In the genomic region with DNA sequence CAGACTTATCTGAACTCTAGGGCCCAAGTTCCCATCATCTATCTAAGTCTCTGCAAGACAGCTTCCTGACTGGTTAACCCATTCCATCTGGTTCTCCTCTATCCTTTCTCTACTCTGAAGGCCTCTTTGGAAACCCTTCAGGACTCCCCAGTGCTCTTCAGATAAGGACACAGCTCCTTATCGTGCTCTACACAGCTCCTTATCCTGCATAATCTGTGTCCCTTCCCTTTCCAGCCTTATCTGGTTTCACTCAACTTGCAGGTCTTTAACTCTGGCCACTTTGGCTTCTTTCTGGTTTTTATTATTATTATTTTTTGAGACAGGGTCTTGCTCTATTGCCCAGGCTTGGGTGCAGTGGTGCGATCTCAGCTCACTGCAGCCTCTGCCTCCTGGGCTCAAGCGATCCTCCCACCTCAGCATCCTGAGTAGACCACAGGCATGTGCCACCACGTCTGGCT, we compare ENCODE assay signal across 35 cellular contexts. TPM values are rescaled to one million over a fixed set of nuclear protein-coding genes. Genes with fewer than 3 reads are reported as not detected.
"Had no signal": no experiment of that assay in that cellular context is flagged by ENCODE, and none has a peak within 500 bp of the region (broad histone marks: within the 10 kb centered on the region; RNA-seq: fewer than 3 reads in every experiment).

No MANE protein-coding gene starts in this region.

- H3K36me3 Mint-ChIP-seq: type B pancreatic cell had no signal

- H3K4me3 ChIP-seq: esophagus muscularis mucosa, lower lobe of right lung, right lobe of liver, skin epidermis, thoracic aorta, vagina had no signal

- DNase-seq: activated CD4-positive, alpha-beta T cell treated with anti-CD3 and anti-CD28 coated beads for 4 hours; activated CD4-positive, alpha-beta T cell treated with anti-CD3 and anti-CD28 coated beads, Interleukin-2, amount 50 U/mL, for 4 hours; activated CD4-positive, CD25-positive, alpha-beta regulatory T cell; activated effector memory CD4-positive, alpha-beta T cell treated with anti-CD3 and anti-CD28 coated beads, Interleukin-2, amount 50 U/mL, for 16 hours; activated naive CD4-positive, alpha-beta T cell treated with anti-CD3 and anti-CD28 coated beads for 36 hours; activated naive CD8-positive, alpha-beta T cell treated with anti-CD3 and anti-CD28 coated beads, Interleukin-2, amount 10 ng/mL, durations not matched to agents 7 days and 5 days; amniotic stem cell; brain microvascular endothelial cell; endodermal cell; foreskin keratinocyte; kidney glomerular epithelial cell; lower lobe of right lung; right lobe of liver; stimulated activated CD4-positive, alpha-beta T cell treated with anti-CD3 and anti-CD28 coated beads, Interleukin-4, amount 100 ng/mL, for 24 hours; SW 1271; T-helper 9 cell had no signal

- H3K4me1 ChIP-seq: right lobe of liver had no signal

- H3K27me3 Mint-ChIP-seq: activated naive CD8-positive, alpha-beta T cell treated with anti-CD3 and anti-CD28 coated beads, Interleukin-2, amount 10 ng/mL, durations not matched to agents 7 days and 5 days; dendritic cell treated with granulocyte-macrophage colony-stimulating factor and Interleukin-4, amounts not matched to agents 40 ng/mL and 50 ng/mL, for 4 days; stimulated activated naive CD8-positive, alpha-beta T cell treated with anti-CD3 and anti-CD28 coated beads, Interleukin-15, Interleukin-2, amounts not matched to agents 100 ng/mL and 50 ng/mL, for 24 hours; type B pancreatic cell had no signal

- H3K36me3 ChIP-seq: brain microvascular endothelial cell, lower lobe of right lung, right lobe of liver, thoracic aorta, vagina had no signal

- H3K27ac Mint-ChIP-seq: activated naive CD4-positive, alpha-beta T cell treated with anti-CD3 and anti-CD28 coated beads for 36 hours; activated T-helper 1 cell treated with anti-CD3 and anti-CD28 coated beads, Interleukin-12 subunit alpha, Interleukin-12 subunit beta, Interleukin-2, Interleukin-4 antibody, amounts not matched to agents 30 ng/mL and 10 ng/mL and 1 ng/mL, durations not matched to agents 14 hours and 24 hours and 36 hours; dendritic cell treated with granulocyte-macrophage colony-stimulating factor and Interleukin-4, amounts not matched to agents 40 ng/mL and 50 ng/mL, for 4 days; endodermal cell; stimulated activated effector memory CD8-positive, alpha-beta T cell treated with anti-CD3 and anti-CD28 coated beads, Interleukin-12 subunit alpha, Interleukin-12 subunit beta, amount 100 ng/mL, for 72 hours; stimulated activated naive CD8-positive, alpha-beta T cell treated with anti-CD3 and anti-CD28 coated beads, Interleukin-15, Interleukin-2, amounts not matched to agents 100 ng/mL and 50 ng/mL, for 24 hours; T-helper 1 cell treated with Interleukin-12 subunit alpha and Interleukin-12 subunit beta and Interleukin-4 antibody, amounts not matched to agents 30 μg/mL and 1 μg/mL, for 36 hours; type B pancreatic cell had no signal

- H3K9me3 Mint-ChIP-seq: activated naive CD4-positive, alpha-beta T cell treated with anti-CD3 and anti-CD28 coated beads for 36 hours; activated naive CD8-positive, alpha-beta T cell treated with anti-CD3 and anti-CD28 coated beads, Interleukin-2, amount 10 ng/mL, durations not matched to agents 7 days and 5 days; activated T-helper 1 cell treated with anti-CD3 and anti-CD28 coated beads, Interleukin-12 subunit alpha, Interleukin-12 subunit beta, Interleukin-2, Interleukin-4 antibody, amounts not matched to agents 30 ng/mL and 10 ng/mL and 1 ng/mL, durations not matched to agents 14 hours and 24 hours and 36 hours; dendritic cell treated with granulocyte-macrophage colony-stimulating factor and Interleukin-4, amounts not matched to agents 40 ng/mL and 50 ng/mL, for 4 days; endodermal cell; nephron; stimulated activated effector memory CD8-positive, alpha-beta T cell treated with anti-CD3 and anti-CD28 coated beads, Interleukin-12 subunit alpha, Interleukin-12 subunit beta, amount 100 ng/mL, for 72 hours; stimulated activated naive CD8-positive, alpha-beta T cell treated with anti-CD3 and anti-CD28 coated beads, Interleukin-15, Interleukin-2, amounts not matched to agents 100 ng/mL and 50 ng/mL, for 24 hours; T-helper 1 cell treated with Interleukin-12 subunit alpha and Interleukin-12 subunit beta and Interleukin-4 antibody, amounts not matched to agents 30 μg/mL and 1 μg/mL, for 36 hours; type B pancreatic cell had no signal

- H3K27ac ChIP-seq: brain microvascular endothelial cell, esophagus muscularis mucosa, foreskin keratinocyte, lower lobe of right lung, right lobe of liver, skin epidermis, thoracic aorta, vagina had no signal

- H3K9me3 ChIP-seq: esophagus muscularis mucosa, lower lobe of right lung, right lobe of liver, thoracic aorta, vagina had no signal

- H3K4me3 Mint-ChIP-seq: activated naive CD4-positive, alpha-beta T cell treated with anti-CD3 and anti-CD28 coated beads for 36 hours; activated naive CD8-positive, alpha-beta T cell treated with anti-CD3 and anti-CD28 coated beads, Interleukin-2, amount 10 ng/mL, durations not matched to agents 7 days and 5 days; activated T-helper 1 cell treated with anti-CD3 and anti-CD28 coated beads, Interleukin-12 subunit alpha, Interleukin-12 subunit beta, Interleukin-2, Interleukin-4 antibody, amounts not matched to agents 30 ng/mL and 10 ng/mL and 1 ng/mL, durations not matched to agents 14 hours and 24 hours and 36 hours; dendritic cell treated with granulocyte-macrophage colony-stimulating factor and Interleukin-4, amounts not matched to agents 40 ng/mL and 50 ng/mL, for 4 days; endodermal cell; nephron; stimulated activated effector memory CD8-positive, alpha-beta T cell treated with anti-CD3 and anti-CD28 coated beads, Interleukin-12 subunit alpha, Interleukin-12 subunit beta, amount 100 ng/mL, for 72 hours; stimulated activated naive CD8-positive, alpha-beta T cell treated with anti-CD3 and anti-CD28 coated beads, Interleukin-15, Interleukin-2, amounts not matched to agents 100 ng/mL and 50 ng/mL, for 24 hours; T-helper 1 cell treated with Interleukin-12 subunit alpha and Interleukin-12 subunit beta and Interleukin-4 antibody, amounts not matched to agents 30 μg/mL and 1 μg/mL, for 36 hours; type B pancreatic cell had no signal

- H3K27me3 ChIP-seq: brain microvascular endothelial cell, esophagus muscularis mucosa, foreskin keratinocyte, right lobe of liver, vagina had no signal

RNA-seq across cellular contexts. Expression of a gene that starts 51.0 kb away (rescaled TPM):
- total RNA-seq: activated naive CD4-positive, alpha-beta T cell treated with anti-CD3 and anti-CD28 coated beads for 36 hours; activated naive CD8-positive, alpha-beta T cell treated with anti-CD3 and anti-CD28 coated beads, Interleukin-2, amount 10 ng/mL, durations not matched to agents 7 days and 5 days; activated T-helper 1 cell treated with anti-CD3 and anti-CD28 coated beads, Interleukin-12 subunit alpha, Interleukin-12 subunit beta, Interleukin-2, Interleukin-4 antibody, amounts not matched to agents 30 ng/mL and 10 ng/mL and 1 ng/mL, durations not matched to agents 14 hours and 24 hours and 36 hours; astrocyte; cardiac septum; endodermal cell; esophagus muscularis mucosa; foreskin keratinocyte; left lobe of liver; lower lobe of right lung; mucosa of gallbladder; osteoblast; posterior vena cava; renal cortical epithelial cell; right lobe of liver; subcutaneous adipose tissue; thoracic aorta; vagina had no signal
- polyA plus RNA-seq: foreskin keratinocyte had no signal
